12 cellular contexts compared by ENCODE assay signal in genomic region chr10:87843714-87844113, GRCh38. TPM values are rescaled to one million over a fixed set of nuclear protein-coding genes. Genes with fewer than 3 reads are reported as not detected.
"Had no signal": no experiment of that assay in that cellular context is flagged by ENCODE, and none has a peak within 500 bp of the region (broad histone marks: within the 10 kb centered on the region; RNA-seq: fewer than 3 reads in every experiment).

No MANE protein-coding gene starts in this region.

- H3K27ac ChIP-seq: ascending aorta had no signal

- DNase-seq: activated naive CD4-positive, alpha-beta T cell treated with anti-CD3 and anti-CD28 coated beads for 36 hours; activated naive CD8-positive, alpha-beta T cell treated with anti-CD3 and anti-CD28 coated beads, Interleukin-2, amount 50 U/mL, for 24 hours; activated T-cell treated with anti-CD3 and anti-CD28 coated beads, Interleukin-2, amount 50 U/mL, for 1 hour; nucleus accumbens; stimulated activated CD4-positive, alpha-beta T cell treated with anti-CD3 and anti-CD28 coated beads, Interleukin-4, amount 100 ng/mL, for 24 hours; stimulated activated naive CD8-positive, alpha-beta T cell treated with anti-CD3 and anti-CD28 coated beads, Interleukin-15, Interleukin-2, amounts not matched to agents 100 U/mL and 50 U/mL, for 24 hours; transverse colon had no signal

- H3K9me3 Mint-ChIP-seq: activated naive CD4-positive, alpha-beta T cell treated with anti-CD3 and anti-CD28 coated beads for 36 hours; activated naive CD8-positive, alpha-beta T cell treated with anti-CD3 and anti-CD28 coated beads, Interleukin-2, amount 50 U/mL, for 24 hours; activated T-helper 2 cell treated with anti-CD3 and anti-CD28 coated beads, Interferon-gamma antibody, Interleukin-2, Interleukin-4, amounts not matched to agents 10 μg/mL and 5 μg/mL and 100 μg/mL, durations not matched to agents 14 hours and 24 hours and 36 hours; natural killer cell treated with Interleukin-12 subunit alpha and Interleukin-12 subunit beta and Interleukin-15 and Interleukin-18, amount 100 ng/mL, for 72 hours had no signal

- H3K27me3 Mint-ChIP-seq: activated naive CD8-positive, alpha-beta T cell treated with anti-CD3 and anti-CD28 coated beads, Interleukin-2, amount 50 U/mL, for 24 hours; natural killer cell treated with Interleukin-12 subunit alpha and Interleukin-12 subunit beta and Interleukin-15 and Interleukin-18, amount 100 ng/mL, for 72 hours had no signal

- FAIRE-seq: colon had no signal

- ATAC-seq: activated CD4-positive, CD25-positive, alpha-beta regulatory T cell treated with anti-CD3 and anti-CD28 coated beads, Interleukin-2, amount 50 U/mL, for 24 hours; activated naive CD8-positive, alpha-beta T cell treated with anti-CD3 and anti-CD28 coated beads, Interleukin-2, amount 50 U/mL, for 24 hours; natural killer cell treated with Interleukin-12 subunit alpha and Interleukin-12 subunit beta and Interleukin-15 and Interleukin-18, amount 100 ng/mL, for 72 hours; stimulated activated naive CD8-positive, alpha-beta T cell treated with anti-CD3 and anti-CD28 coated beads, Interleukin-15, Interleukin-2, amounts not matched to agents 100 U/mL and 50 U/mL, for 24 hours had no signal

- H3K27ac Mint-ChIP-seq: activated naive CD8-positive, alpha-beta T cell treated with anti-CD3 and anti-CD28 coated beads, Interleukin-2, amount 50 U/mL, for 24 hours; activated T-helper 2 cell treated with anti-CD3 and anti-CD28 coated beads, Interferon-gamma antibody, Interleukin-2, Interleukin-4, amounts not matched to agents 10 μg/mL and 5 μg/mL and 100 μg/mL, durations not matched to agents 14 hours and 24 hours and 36 hours; natural killer cell treated with Interleukin-12 subunit alpha and Interleukin-12 subunit beta and Interleukin-15 and Interleukin-18, amount 100 ng/mL, for 72 hours had no signal

- H3K4me3 ChIP-seq: ascending aorta, transverse colon had no signal

- H3K4me1 ChIP-seq: ascending aorta had no signal

- H3K4me1 Mint-ChIP-seq: activated naive CD8-positive, alpha-beta T cell treated with anti-CD3 and anti-CD28 coated beads, Interleukin-2, amount 50 U/mL, for 24 hours had no signal

- H3K36me3 Mint-ChIP-seq: natural killer cell treated with Interleukin-12 subunit alpha and Interleukin-12 subunit beta and Interleukin-15 and Interleukin-18, amount 100 ng/mL, for 72 hours had no signal

- H3K27me3 ChIP-seq: ascending aorta, transverse colon had no signal

- H3K4me3 Mint-ChIP-seq: activated naive CD4-positive, alpha-beta T cell treated with anti-CD3 and anti-CD28 coated beads for 36 hours; activated naive CD8-positive, alpha-beta T cell treated with anti-CD3 and anti-CD28 coated beads, Interleukin-2, amount 50 U/mL, for 24 hours; natural killer cell treated with Interleukin-12 subunit alpha and Interleukin-12 subunit beta and Interleukin-15 and Interleukin-18, amount 100 ng/mL, for 72 hours had no signal

- H3K36me3 ChIP-seq: ascending aorta, transverse colon had no signal

- H3K9me3 ChIP-seq: ascending aorta, transverse colon had no signal

RNA-seq across cellular contexts. Expression of gene KLLN, which starts 19.6 kb away (rescaled TPM):
- total RNA-seq: ascending aorta had no signal
